In the genomic region with DNA sequence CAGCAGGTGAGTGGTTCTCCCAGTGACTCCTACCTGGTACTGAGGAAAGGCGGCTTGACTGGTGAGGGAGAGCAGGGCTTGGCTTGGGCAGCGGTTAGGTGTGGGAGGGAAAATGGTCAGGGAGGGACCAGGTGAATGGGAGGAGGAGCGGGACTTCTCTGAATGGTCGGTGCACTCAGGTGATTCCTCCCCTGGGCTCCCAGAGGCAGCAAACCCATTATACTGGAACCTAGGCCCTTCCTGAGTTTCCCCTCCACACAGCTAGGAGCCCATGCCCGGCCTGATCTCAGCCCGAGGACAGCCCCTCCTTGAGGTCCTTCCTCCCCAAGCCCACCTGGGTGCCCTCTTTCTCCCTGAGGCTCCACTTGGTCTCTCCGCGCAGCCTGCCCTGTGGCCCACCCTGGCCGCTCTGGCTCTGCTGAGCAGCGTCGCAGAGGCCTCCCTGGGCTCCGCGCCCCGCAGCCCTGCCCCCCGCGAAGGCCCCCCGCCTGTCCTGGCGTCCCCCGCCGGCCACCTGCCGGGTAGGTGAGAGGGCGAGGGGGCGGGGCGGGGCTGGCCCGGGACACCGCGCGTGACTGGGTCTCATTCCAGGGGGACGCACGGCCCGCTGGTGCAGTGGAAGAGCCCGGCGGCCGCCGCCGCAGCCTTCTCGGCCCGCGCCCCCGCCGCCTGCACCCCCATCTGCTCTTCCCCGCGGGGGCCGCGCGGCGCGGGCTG, we compare ENCODE assay signal across 1 cellular context.
TF ChIP-seq lines count a peak whose summit lies in the region.

No MANE protein-coding gene starts in this region.

TF ChIP-seq in GM12878, 131 proteins besides CTCF, POLR2A, EP300 and RAD21:
- no peak for TF ChIP-seq FOXM1 (IDR thresholded peaks at IDR 0.05; ENCODE audit: low read depth, low read length)
- TF ChIP-seq ZBTB4 (CRISPR knock-in tag; IDR thresholded peaks at IDR 0.05): no peak
- no peak for TF ChIP-seq SMARCA5 (IDR thresholded peaks at IDR 0.05)
- no peak for TF ChIP-seq SPI1 (IDR thresholded peaks at IDR 0.05; ENCODE audit: borderline replicate concordance, insufficient read depth, low read depth, low read length)
- TF ChIP-seq, protein P1, sequence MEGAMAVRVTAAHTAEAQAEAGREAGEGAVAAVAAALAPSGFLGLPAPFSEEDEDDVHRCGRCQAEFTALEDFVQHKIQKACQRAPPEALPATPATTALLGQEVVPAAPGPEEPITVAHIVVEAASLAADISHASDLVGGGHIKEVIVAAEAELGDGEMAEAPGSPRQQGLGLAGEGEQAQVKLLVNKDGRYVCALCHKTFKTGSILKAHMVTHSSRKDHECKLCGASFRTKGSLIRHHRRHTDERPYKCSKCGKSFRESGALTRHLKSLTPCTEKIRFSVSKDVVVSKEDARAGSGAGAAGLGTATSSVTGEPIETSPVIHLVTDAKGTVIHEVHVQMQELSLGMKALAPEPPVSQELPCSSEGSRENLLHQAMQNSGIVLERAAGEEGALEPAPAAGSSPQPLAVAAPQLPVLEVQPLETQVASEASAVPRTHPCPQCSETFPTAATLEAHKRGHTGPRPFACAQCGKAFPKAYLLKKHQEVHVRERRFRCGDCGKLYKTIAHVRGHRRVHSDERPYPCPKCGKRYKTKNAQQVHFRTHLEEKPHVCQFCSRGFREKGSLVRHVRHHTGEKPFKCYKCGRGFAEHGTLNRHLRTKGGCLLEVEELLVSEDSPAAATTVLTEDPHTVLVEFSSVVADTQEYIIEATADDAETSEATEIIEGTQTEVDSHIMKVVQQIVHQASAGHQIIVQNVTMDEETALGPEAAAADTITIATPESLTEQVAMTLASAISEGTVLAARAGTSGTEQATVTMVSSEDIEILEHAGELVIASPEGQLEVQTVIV (IDR thresholded peaks at IDR 0.05; ENCODE audit: borderline replicate concordance, partially characterized antibody): no peak
- TF ChIP-seq MXI1 (IDR thresholded peaks at IDR 0.05; ENCODE audit: low read depth, low read length): no peak
- no peak for TF ChIP-seq JUND (IDR thresholded peaks at IDR 0.05; ENCODE audit: low read depth, low read length)
- no peak for TF ChIP-seq CBFB (IDR thresholded peaks at IDR 0.05; ENCODE audit: low read depth)
